10 cellular contexts compared by ENCODE assay signal in genomic region chr14:104731249-104731924, GRCh38. TPM values are rescaled to one million over a fixed set of nuclear protein-coding genes. Genes with fewer than 3 reads are reported as not detected.
DNase-seq lines count a peak whose midpoint lies in the region; ATAC-seq and TF ChIP-seq lines count a peak whose summit lies in the region.
"Had no signal": no experiment of that assay in that cellular context is flagged by ENCODE, and none has a peak within 500 bp of the region (broad histone marks: within the 10 kb centered on the region; RNA-seq: fewer than 3 reads in every experiment).

No MANE protein-coding gene starts in this region.

- H3K9me3 Mint-ChIP-seq in neural crest cell = no peaks in the 10 kb centered on the region

- H3K36me3 ChIP-seq in GM06990 (ENCODE audit: control insufficient read depth, insufficient read depth, low read length) (no peaks in the 10 kb centered on the region), mammary epithelial cell (ENCODE audit: insufficient read depth, low read length) (no peaks in the 10 kb centered on the region)

- H3K36me3 Mint-ChIP-seq in neural crest cell (ENCODE audit: low read depth) = no peaks in the 10 kb centered on the region

- intact Hi-C loops in mammary epithelial cell (cut with micrococcal nuclease) (no loop called here), posterior cingulate gyrus (cut with DNase I) (no loop called here)

- peaks cover 3% of the 10 kb centered on the region for H3K27me3 Mint-ChIP-seq in neural crest cell (ENCODE audit: low read depth)

- no peak overlapping the region for H3K9ac ChIP-seq in mammary epithelial cell (ENCODE audit: insufficient read depth, low read length)

- no peak overlapping the region for H3K27ac Mint-ChIP-seq in neural crest cell (ENCODE audit: unreplicated experiment)

- H3K27ac ChIP-seq in mammary epithelial cell (ENCODE audit: insufficient read depth, low read depth, low read length) = no peak overlapping the region
- H3K27ac ChIP-seq: HL-60 had no signal

- BruUV-seq in mammary epithelial cell (replicated peaks; lab: Mats Ljungman, UMichigan) = no TSS peak

- in situ Hi-C loops in mammary epithelial cell (cut with MboI; ENCODE audit: low sequenced_read_pairs in 2 of 2) = no loop called here

- no peak overlapping the region for H2AFZ ChIP-seq in mammary epithelial cell (ENCODE audit: low read depth, low read length)

- H4K20me1 ChIP-seq in mammary epithelial cell (ENCODE audit: insufficient read depth, low read length) = no peaks in the 10 kb centered on the region

- H3K27me3 ChIP-seq in GM06990 (replicated peaks; ENCODE audit: control insufficient read depth, insufficient read depth, low read length) = peaks cover 1% of the 10 kb centered on the region; the same call in 1 of the 2 replicates
- no peaks in the 10 kb centered on the region for H3K27me3 ChIP-seq in mammary epithelial cell (ENCODE audit: insufficient read depth, low read length)

- peaks cover 21% of the 10 kb centered on the region for H3K4me1 ChIP-seq in mammary epithelial cell (ENCODE audit: insufficient read depth, low read length)

- 90% methylated on average over 3 of the region's 11 CpGs for WGBS in mammary epithelial cell (ENCODE audit: low coverage, missing lambda C conversion rate)

- H3K4me1 Mint-ChIP-seq in neural crest cell = no peaks in the 10 kb centered on the region

- ATAC-seq in HG03175 (IDR thresholded peaks at IDR 0.05; ENCODE audit: unreplicated experiment) = no peak

- dilution Hi-C loops in mammary epithelial cell (cut with HindIII; ENCODE audit: low sequenced_read_pairs) = no loop called here

- H3K4me2 ChIP-seq in mammary epithelial cell (ENCODE audit: insufficient read depth, low read depth, low read length) = no peak overlapping the region

- no peak overlapping the region for H3K4me3 Mint-ChIP-seq in neural crest cell

- TF ChIP-seq CTCF in GM06990 (IDR thresholded peaks at IDR 0.05; ENCODE audit: insufficient read depth, low read length, poor library complexity, severe bottlenecking) = peak; percentile 38
- peak; percentile 13; the same call in 1 of the 2 replicates for TF ChIP-seq CTCF in LNCaP clone FGC (IDR thresholded peaks at IDR 0.05; ENCODE audit: control insufficient read depth, extremely low read depth, insufficient read depth)
- peak; percentile 42 to 43 for TF ChIP-seq CTCF in mammary epithelial cell (conservative IDR thresholded peaks at IDR 0.05 in 1 of 2, IDR thresholded peaks at IDR 0.05 in 1 of 2; ENCODE audit: extremely low read depth in 1 of 2, insufficient read depth in 1 of 2, low read depth in 1 of 2, low read length in 2 of 2)
- peak; percentile 50 for TF ChIP-seq CTCF in neural crest cell (conservative IDR thresholded peaks at IDR 0.05)

- no peaks in the 10 kb centered on the region for H3K9me3 ChIP-seq in mammary epithelial cell (replicated peaks; ENCODE audit: insufficient read depth, low read length)

- H3K4me3 ChIP-seq in GM06990 (replicated peaks; ENCODE audit: low read depth, low read length) (no peak overlapping the region), LNCaP clone FGC (ENCODE audit: low read depth, low read length) (no peak overlapping the region), mammary epithelial cell (replicated peaks in 1 of 3; ENCODE audit: insufficient read depth in 1 of 3, low read depth in 2 of 3, low read length in 3 of 3) (no peak overlapping the region)
- H3K4me3 ChIP-seq: lung had no signal

- DNase-seq in GM06990 (ENCODE audit: extremely low read depth, insufficient read length) (no peak), LNCaP clone FGC (ENCODE audit: low read depth) (no peak), mammary epithelial cell (no peak), neural crest cell (ENCODE audit: low read depth, low spot score) (no peak), posterior cingulate gyrus (no peak), occipital lobe (lab: John Stamatoyannopoulos, UW) (no peak)
- DNase-seq: amniotic stem cell had no signal

- H3K79me2 ChIP-seq in mammary epithelial cell (ENCODE audit: insufficient read depth, low read length) = no peaks in the 10 kb centered on the region

- CTCF ChIA-PET in mammary epithelial cell (lab: Charles Lee; ENCODE audit: low non-redundant PET) = no interaction called here

RNA-seq across cellular contexts. Expression of gene ADSS1, which starts 7.4 kb away (rescaled TPM):
- total RNA-seq in mammary epithelial cell (1 to 10 TPM; 1.5 to 3.8 TPM), neural crest cell (4.4 and 5.0 TPM in 2 replicates), occipital lobe (4.8 TPM)
- 0.56 TPM for polyA plus RNA-seq in mammary epithelial cell
- polyA minus RNA-seq in mammary epithelial cell = not detected

RNA-seq across cellular contexts. Expression of gene SIVA1, which starts 21.6 kb away (rescaled TPM):
- 10 to 100 TPM; 43.3 to 56.1 TPM for total RNA-seq in mammary epithelial cell
- 98.6 TPM for polyA plus RNA-seq in mammary epithelial cell
- 12.2 TPM for polyA minus RNA-seq in mammary epithelial cell
- 109 and 121 TPM in 2 replicates for total RNA-seq in neural crest cell
- total RNA-seq in occipital lobe = 21.2 TPM

RNA-seq across cellular contexts. Expression of gene INF2, which starts 42.0 kb away (rescaled TPM):
- total RNA-seq in mammary epithelial cell (100 to 1,000 TPM in 1 of 2 donors, 10 to 100 TPM in 1; 65.7 to 125 TPM), neural crest cell (60.6 and 61.7 TPM in 2 replicates), occipital lobe (8.4 TPM)
- polyA plus RNA-seq in mammary epithelial cell = 64.5 TPM
- polyA minus RNA-seq in mammary epithelial cell = 52.1 TPM
